Comparison of ENCODE assay signal across 20 cellular contexts in the genomic region with DNA sequence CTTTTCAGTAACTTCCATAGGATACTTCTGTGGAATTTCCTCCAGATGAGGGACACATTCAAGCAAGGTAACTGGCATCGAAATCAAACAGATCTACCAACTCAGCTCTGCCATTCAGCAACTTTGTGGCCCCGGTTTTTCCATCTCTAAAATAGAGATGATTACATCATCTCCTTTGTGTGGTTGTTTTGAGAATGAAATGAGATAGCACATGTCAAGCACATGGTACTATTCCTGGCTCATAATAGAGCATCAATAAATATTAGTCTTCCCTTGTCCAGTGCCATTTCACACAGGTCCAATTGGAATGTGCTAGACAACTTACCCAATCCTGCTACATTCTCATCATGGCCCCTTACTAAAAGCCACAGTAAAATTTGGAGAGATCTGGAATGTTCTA. TPM values are rescaled to one million over a fixed set of nuclear protein-coding genes. Genes with fewer than 3 reads are reported as not detected.
A peak's percentile ranks its signal among the peaks of the same experiment; 100 is the strongest.
DNase-seq lines count a peak whose midpoint lies in the region; FAIRE-seq and TF ChIP-seq lines count a peak whose summit lies in the region.
"Had no signal": no experiment of that assay in that cellular context is flagged by ENCODE, and none has a peak within 500 bp of the region (broad histone marks: within the 10 kb centered on the region; RNA-seq: fewer than 3 reads in every experiment).

No MANE protein-coding gene starts in this region.

- H3K36me3 ChIP-seq in GM23248 (ENCODE audit: low read depth) (no peaks in the 10 kb centered on the region), ectodermal cell (ENCODE audit: control insufficient read depth, insufficient read depth, low read length) (no peaks in the 10 kb centered on the region), neuronal stem cell (replicated peaks in 1 of 2; ENCODE audit: control insufficient read depth in 2 of 2, insufficient read depth in 2 of 2, low read length in 2 of 2) (no peaks in the 10 kb centered on the region), Peyer's patch (no peaks in the 10 kb centered on the region)
- H3K36me3 ChIP-seq in effector memory CD4-positive, alpha-beta T cell (ENCODE audit: control insufficient read depth, insufficient read depth, low read length): no peaks in the 10 kb centered on the region

- DNase-seq in AG10803 (ENCODE audit: low read depth): peak; percentile 83
- DNase-seq in GM23248: peak; percentile 38
- no peak for DNase-seq in neuronal stem cell (ENCODE audit: low spot score)
- no peak for DNase-seq in urothelium cell line (ENCODE audit: low spot score)
- DNase-seq in Peyer's patch: no peak
- DNase-seq in effector memory CD4-positive, alpha-beta T cell: no peak
- DNase-seq: activated CD8-positive, alpha-beta memory T cell treated with anti-CD3 and anti-CD28 coated beads, Interleukin-2, amount 50 U/mL, for 48 hours; amniotic stem cell; head of caudate nucleus; NCI-H1105; NCI-H2081 treated with DMSO at 0.1 percent for 48 hours; NCI-H524 treated with DMSO at 0.1 percent for 48 hours; nephron progenitor cell; SIG-M5 had no signal

- H3K27ac ChIP-seq in GM23248: peak overlapping the region; percentile 84
- peak overlapping the region; percentile 52 for H3K27ac ChIP-seq in ectodermal cell (ENCODE audit: insufficient read depth, low read depth, low read length, poor library complexity, severe bottlenecking)
- H3K27ac ChIP-seq in neuronal stem cell (replicated peaks; ENCODE audit: low read length): no peak overlapping the region
- no peak overlapping the region for H3K27ac ChIP-seq in Peyer's patch
- no peak overlapping the region for H3K27ac ChIP-seq in effector memory CD4-positive, alpha-beta T cell (ENCODE audit: insufficient read depth, low read length, poor library complexity, severe bottlenecking)
- H3K27ac ChIP-seq: VCaP had no signal

- no peaks in the 10 kb centered on the region for H3K79me1 ChIP-seq in neuronal stem cell (ENCODE audit: low read depth, low read length)

- H3F3A ChIP-seq in GM23248 (ENCODE audit: insufficient read depth): peaks cover 46% of the 10 kb centered on the region

- no peaks in the 10 kb centered on the region for H3K27me3 ChIP-seq in GM23248 (replicated peaks; ENCODE audit: insufficient read depth)
- H3K27me3 ChIP-seq in ectodermal cell (ENCODE audit: control insufficient read depth, insufficient read depth, low read length, poor library complexity, severe bottlenecking): no peaks in the 10 kb centered on the region
- no peaks in the 10 kb centered on the region for H3K27me3 ChIP-seq in neuronal stem cell (ENCODE audit: control insufficient read depth in 3 of 3, insufficient read depth in 3 of 3, low read depth in 1 of 3, low read length in 3 of 3)
- no peaks in the 10 kb centered on the region for H3K27me3 ChIP-seq in Peyer's patch
- no peaks in the 10 kb centered on the region for H3K27me3 ChIP-seq in effector memory CD4-positive, alpha-beta T cell (replicated peaks; ENCODE audit: control insufficient read depth, insufficient read depth, low read length, poor library complexity, severe bottlenecking)

- no peak overlapping the region for H4K91ac ChIP-seq in neuronal stem cell (ENCODE audit: low read depth, low read length, poor library complexity)

- TF ChIP-seq CTCF in AG10803 (conservative IDR thresholded peaks at IDR 0.05; ENCODE audit: low read length) (no peak), Peyer's patch (IDR thresholded peaks at IDR 0.05) (no peak)

- H3K9me2 ChIP-seq in GM23248 (ENCODE audit: insufficient read depth): no peaks in the 10 kb centered on the region

- in situ Hi-C loops in GM23248 (cut with MboI): no loop called here

- no peak overlapping the region for H2BK5ac ChIP-seq in neuronal stem cell (ENCODE audit: low read length)

- H3K18ac ChIP-seq in neuronal stem cell (ENCODE audit: low read length): no peak overlapping the region

- no peak overlapping the region for H3K14ac ChIP-seq in neuronal stem cell (ENCODE audit: low read length)

- WGBS in GM23248 (ENCODE audit: low coverage in 1 of 2, low lambda C conversion rate in 2 of 2, missing lambda C conversion rate in 2 of 2), 2 experiments: 13 to 26% methylated on average over 2 of the region's 2 CpGs
- WGBS in ectodermal cell, 2 experiments: 97% methylated on average over 2 of the region's 2 CpGs
- WGBS in neuronal stem cell (ENCODE audit: extremely low coverage in 2 of 2, insufficient read length in 2 of 2, insufficient replicate concordance in 1 of 2), 2 donors: no CpG with 5 or more reads among the region's 2 CpGs

- no peak overlapping the region for H4K8ac ChIP-seq in neuronal stem cell (ENCODE audit: low read depth, low read length)

- H3K4me3 ChIP-seq in AG10803 (ENCODE audit: low read length): no peak overlapping the region
- H3K4me3 ChIP-seq in GM23248: no peak overlapping the region
- no peak overlapping the region for H3K4me3 ChIP-seq in ectodermal cell (ENCODE audit: insufficient read depth, low read depth, low read length)
- no peak overlapping the region for H3K4me3 ChIP-seq in neuronal stem cell (ENCODE audit: low read length in 2 of 2)
- no peak overlapping the region for H3K4me3 ChIP-seq in Peyer's patch
- no peak overlapping the region for H3K4me3 ChIP-seq in effector memory CD4-positive, alpha-beta T cell (ENCODE audit: insufficient read depth, low read depth, low read length, poor library complexity, severe bottlenecking)

- no peaks in the 10 kb centered on the region for H3K9me3 ChIP-seq in GM23248 (ENCODE audit: low read depth)
- H3K9me3 ChIP-seq in ectodermal cell (ENCODE audit: control insufficient read depth, low read length): peaks cover 2% of the 10 kb centered on the region
- peaks cover 5 to 9% of the 10 kb centered on the region in 2 donors for H3K9me3 ChIP-seq in neuronal stem cell (replicated peaks in 1 of 2; ENCODE audit: control insufficient read depth in 2 of 2, insufficient read depth in 1 of 2, low read depth in 1 of 2, low read length in 2 of 2)
- H3K9me3 ChIP-seq in Peyer's patch: peaks cover 0 to 9% (median 3%) of the 10 kb centered on the region in 4 donors
- no peaks in the 10 kb centered on the region for H3K9me3 ChIP-seq in effector memory CD4-positive, alpha-beta T cell (ENCODE audit: control insufficient read depth, low read length)

- FAIRE-seq in urothelium cell line (lab: Jason Lieb, UNC): no peak
- FAIRE-seq: GM19239 had no signal

- no peak overlapping the region for H3K4ac ChIP-seq in neuronal stem cell (ENCODE audit: low read length)

- no peak overlapping the region for H3K23ac ChIP-seq in neuronal stem cell (ENCODE audit: low read depth, low read length, poor library complexity)

- H2AK5ac ChIP-seq in neuronal stem cell (ENCODE audit: low read depth, low read length): no peak overlapping the region

- H3K79me2 ChIP-seq in GM23248 (ENCODE audit: insufficient read depth): no peaks in the 10 kb centered on the region

- peak overlapping the region; percentile 56 for H2AFZ ChIP-seq in GM23248
- peak overlapping the region; percentile 42 for H2AFZ ChIP-seq in neuronal stem cell (ENCODE audit: low read length)

- no peaks in the 10 kb centered on the region for H4K20me1 ChIP-seq in GM23248 (ENCODE audit: insufficient read depth)

- no peak for TF ChIP-seq POLR2A in Peyer's patch (IDR thresholded peaks at IDR 0.05)

- no peak overlapping the region for H2BK12ac ChIP-seq in neuronal stem cell (ENCODE audit: low read length)

- H2BK15ac ChIP-seq in neuronal stem cell (ENCODE audit: low read length): no peak overlapping the region

- H3K4me1 ChIP-seq in GM23248 (ENCODE audit: insufficient read depth) (peaks cover 60% of the 10 kb centered on the region), ectodermal cell (ENCODE audit: control insufficient read depth, insufficient read depth, low read length) (no peaks in the 10 kb centered on the region), neuronal stem cell (ENCODE audit: control insufficient read depth in 2 of 2, insufficient read depth in 1 of 2, low read depth in 1 of 2, low read length in 2 of 2) (peaks cover 4 to 12% of the 10 kb centered on the region in 2 donors), Peyer's patch (no peaks in the 10 kb centered on the region)
- H3K4me1 ChIP-seq in effector memory CD4-positive, alpha-beta T cell (ENCODE audit: control insufficient read depth, insufficient read depth, low read length, poor library complexity, severe bottlenecking): no peaks in the 10 kb centered on the region

- no peak overlapping the region for H2BK120ac ChIP-seq in neuronal stem cell (ENCODE audit: low read depth, low read length)

- 0 out of 2 replicates have a peak overlapping the region, but pooled peaks have one; percentile 3 for H3K9ac ChIP-seq in GM23248
- no peak overlapping the region for H3K9ac ChIP-seq in neuronal stem cell (ENCODE audit: low read depth, low read length, poor library complexity)

- H3K4me2 ChIP-seq in GM23248 (ENCODE audit: unreplicated experiment): peak overlapping the region; percentile 11
- no peak overlapping the region for H3K4me2 ChIP-seq in neuronal stem cell (ENCODE audit: insufficient read depth, low read length, poor library complexity, severe bottlenecking)

RNA-seq across cellular contexts. Expression of a gene that starts 24.2 kb away (rescaled TPM):
- total RNA-seq in GM23248 (2014; rRNA removed; shearing (Covaris generic)): 0.97 TPM in 1 of 2 replicates, not detected in the other
- polyA plus RNA-seq in GM23248 (2016; fragmentation: Nextera tagmentation; extraction: Ambion mirVana): 0.48 and 0.96 TPM in 2 replicates
- not detected for polyA plus RNA-seq in ectodermal cell (2013, experiment 1 of 4)
- not detected for polyA plus RNA-seq in ectodermal cell (2013, experiment 2 of 4)
- polyA plus RNA-seq in ectodermal cell (2013, experiment 3 of 4): not detected
- not detected for polyA plus RNA-seq in ectodermal cell (2013, experiment 4 of 4)
- not detected for polyA plus RNA-seq in neuronal stem cell (2013, experiment 1 of 2)
- not detected for polyA plus RNA-seq in neuronal stem cell (2013, experiment 2 of 2)
- total RNA-seq in Peyer's patch: 100 to 1,000 TPM in 3 of 4 donors, 1 to 10 TPM in 1; 1.7 to 500 (median 217) TPM
- total RNA-seq: H4; HT1080; T-helper 1 cell treated with Interleukin-12 subunit alpha and Interleukin-12 subunit beta and Interleukin-4 antibody, amounts not matched to agents 30 ng/mL and 1 ng/mL, for 36 hours had no signal

Comparison
In these comparisons a context has a peak if more than half of its experiments do, and no peak if none do; other contexts are left out.
1. DNase-seq: peak in AG10803 (single experiment) and GM23248 (single experiment); none in neuronal stem cell (single experiment), urothelium cell line (single experiment), Peyer's patch (0 of 3) and effector memory CD4-positive, alpha-beta T cell (0 of 3).
2. H3K27ac ChIP-seq: peak in GM23248 (single experiment) and ectodermal cell (single experiment); none in neuronal stem cell (single experiment), Peyer's patch (0 of 4) and effector memory CD4-positive, alpha-beta T cell (single experiment).